In the genomic region with DNA sequence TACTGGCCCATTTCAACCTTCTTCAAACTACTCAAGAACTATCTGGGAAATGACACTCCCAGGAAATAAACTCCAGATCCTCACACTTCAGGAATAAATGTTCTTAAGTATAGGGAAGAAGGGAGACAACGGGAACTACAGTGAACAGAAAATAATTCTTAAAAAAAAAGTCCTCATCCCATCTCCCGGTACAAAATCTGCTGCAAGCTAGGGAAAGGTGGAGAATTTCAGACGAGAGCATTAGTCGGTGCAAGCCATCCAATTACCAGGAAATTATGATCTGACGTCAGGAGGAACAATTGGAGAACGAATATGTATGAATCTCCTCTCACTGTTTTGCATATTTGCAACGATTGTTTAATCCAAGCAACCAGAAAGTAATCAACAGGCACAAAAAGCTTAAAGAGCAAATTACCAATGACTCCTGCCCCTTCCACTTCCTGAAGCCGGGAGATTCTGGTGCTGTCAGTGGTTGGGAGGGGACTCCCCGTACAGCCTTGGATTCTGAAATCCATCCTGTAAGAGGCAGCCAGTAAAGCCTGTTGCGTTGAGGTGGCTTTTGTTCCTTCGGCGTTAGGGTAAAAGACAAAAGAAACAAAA, we compare ENCODE assay signal across 1 cellular context.
TF ChIP-seq lines count a peak whose summit lies in the region.

No MANE protein-coding gene starts in this region.

TF ChIP-seq in endothelial cell of umbilical vein, 7 proteins besides CTCF, POLR2A, EP300 and RAD21:
- TF ChIP-seq, protein P1, sequence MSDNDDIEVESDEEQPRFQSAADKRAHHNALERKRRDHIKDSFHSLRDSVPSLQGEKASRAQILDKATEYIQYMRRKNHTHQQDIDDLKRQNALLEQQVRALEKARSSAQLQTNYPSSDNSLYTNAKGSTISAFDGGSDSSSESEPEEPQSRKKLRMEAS (IDR thresholded peaks at IDR 0.05; ENCODE audit: insufficient read depth, insufficient read length) = no peak
- TF ChIP-seq EZH2 (IDR thresholded peaks at IDR 0.05; ENCODE audit: borderline replicate concordance, low read depth, low read length, severe bottlenecking) (peak; percentile 51), JUN (IDR thresholded peaks at IDR 0.05; ENCODE audit: borderline replicate concordance, insufficient read depth, insufficient read length, low read depth) (no peak), MYC (IDR thresholded peaks at IDR 0.05; ENCODE audit: low read depth, low read length) (no peak), GATA2 (IDR thresholded peaks at IDR 0.05; ENCODE audit: insufficient read depth, insufficient read length, low read depth, low read length) (no peak)
